1 cellular context compared by ENCODE assay signal in the genomic region with DNA sequence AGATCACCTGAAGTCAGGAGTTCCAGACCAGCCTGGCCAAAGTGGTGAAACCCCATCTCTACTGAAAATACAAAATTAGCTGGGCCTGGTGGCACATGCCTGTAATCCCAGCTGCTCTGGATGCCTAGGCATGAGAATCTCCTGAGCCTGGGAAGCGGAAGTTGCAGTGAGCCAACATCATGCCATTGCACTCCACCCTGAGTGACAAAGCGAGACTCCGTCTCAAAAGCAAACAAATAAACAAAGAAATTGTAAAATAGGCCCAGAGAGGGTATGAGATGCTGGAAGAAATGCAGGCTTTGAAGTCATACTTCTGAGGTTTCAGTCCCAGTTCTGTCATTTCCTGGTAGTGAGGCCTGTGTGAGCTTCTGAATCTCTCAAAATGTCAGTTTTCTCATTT.
TF ChIP-seq lines count a peak whose summit lies in the region.

No MANE protein-coding gene starts in this region.

TF ChIP-seq in GM23338, 12 proteins besides CTCF, POLR2A, EP300 and RAD21 (continued from another document):
- TF ChIP-seq, protein P1, sequence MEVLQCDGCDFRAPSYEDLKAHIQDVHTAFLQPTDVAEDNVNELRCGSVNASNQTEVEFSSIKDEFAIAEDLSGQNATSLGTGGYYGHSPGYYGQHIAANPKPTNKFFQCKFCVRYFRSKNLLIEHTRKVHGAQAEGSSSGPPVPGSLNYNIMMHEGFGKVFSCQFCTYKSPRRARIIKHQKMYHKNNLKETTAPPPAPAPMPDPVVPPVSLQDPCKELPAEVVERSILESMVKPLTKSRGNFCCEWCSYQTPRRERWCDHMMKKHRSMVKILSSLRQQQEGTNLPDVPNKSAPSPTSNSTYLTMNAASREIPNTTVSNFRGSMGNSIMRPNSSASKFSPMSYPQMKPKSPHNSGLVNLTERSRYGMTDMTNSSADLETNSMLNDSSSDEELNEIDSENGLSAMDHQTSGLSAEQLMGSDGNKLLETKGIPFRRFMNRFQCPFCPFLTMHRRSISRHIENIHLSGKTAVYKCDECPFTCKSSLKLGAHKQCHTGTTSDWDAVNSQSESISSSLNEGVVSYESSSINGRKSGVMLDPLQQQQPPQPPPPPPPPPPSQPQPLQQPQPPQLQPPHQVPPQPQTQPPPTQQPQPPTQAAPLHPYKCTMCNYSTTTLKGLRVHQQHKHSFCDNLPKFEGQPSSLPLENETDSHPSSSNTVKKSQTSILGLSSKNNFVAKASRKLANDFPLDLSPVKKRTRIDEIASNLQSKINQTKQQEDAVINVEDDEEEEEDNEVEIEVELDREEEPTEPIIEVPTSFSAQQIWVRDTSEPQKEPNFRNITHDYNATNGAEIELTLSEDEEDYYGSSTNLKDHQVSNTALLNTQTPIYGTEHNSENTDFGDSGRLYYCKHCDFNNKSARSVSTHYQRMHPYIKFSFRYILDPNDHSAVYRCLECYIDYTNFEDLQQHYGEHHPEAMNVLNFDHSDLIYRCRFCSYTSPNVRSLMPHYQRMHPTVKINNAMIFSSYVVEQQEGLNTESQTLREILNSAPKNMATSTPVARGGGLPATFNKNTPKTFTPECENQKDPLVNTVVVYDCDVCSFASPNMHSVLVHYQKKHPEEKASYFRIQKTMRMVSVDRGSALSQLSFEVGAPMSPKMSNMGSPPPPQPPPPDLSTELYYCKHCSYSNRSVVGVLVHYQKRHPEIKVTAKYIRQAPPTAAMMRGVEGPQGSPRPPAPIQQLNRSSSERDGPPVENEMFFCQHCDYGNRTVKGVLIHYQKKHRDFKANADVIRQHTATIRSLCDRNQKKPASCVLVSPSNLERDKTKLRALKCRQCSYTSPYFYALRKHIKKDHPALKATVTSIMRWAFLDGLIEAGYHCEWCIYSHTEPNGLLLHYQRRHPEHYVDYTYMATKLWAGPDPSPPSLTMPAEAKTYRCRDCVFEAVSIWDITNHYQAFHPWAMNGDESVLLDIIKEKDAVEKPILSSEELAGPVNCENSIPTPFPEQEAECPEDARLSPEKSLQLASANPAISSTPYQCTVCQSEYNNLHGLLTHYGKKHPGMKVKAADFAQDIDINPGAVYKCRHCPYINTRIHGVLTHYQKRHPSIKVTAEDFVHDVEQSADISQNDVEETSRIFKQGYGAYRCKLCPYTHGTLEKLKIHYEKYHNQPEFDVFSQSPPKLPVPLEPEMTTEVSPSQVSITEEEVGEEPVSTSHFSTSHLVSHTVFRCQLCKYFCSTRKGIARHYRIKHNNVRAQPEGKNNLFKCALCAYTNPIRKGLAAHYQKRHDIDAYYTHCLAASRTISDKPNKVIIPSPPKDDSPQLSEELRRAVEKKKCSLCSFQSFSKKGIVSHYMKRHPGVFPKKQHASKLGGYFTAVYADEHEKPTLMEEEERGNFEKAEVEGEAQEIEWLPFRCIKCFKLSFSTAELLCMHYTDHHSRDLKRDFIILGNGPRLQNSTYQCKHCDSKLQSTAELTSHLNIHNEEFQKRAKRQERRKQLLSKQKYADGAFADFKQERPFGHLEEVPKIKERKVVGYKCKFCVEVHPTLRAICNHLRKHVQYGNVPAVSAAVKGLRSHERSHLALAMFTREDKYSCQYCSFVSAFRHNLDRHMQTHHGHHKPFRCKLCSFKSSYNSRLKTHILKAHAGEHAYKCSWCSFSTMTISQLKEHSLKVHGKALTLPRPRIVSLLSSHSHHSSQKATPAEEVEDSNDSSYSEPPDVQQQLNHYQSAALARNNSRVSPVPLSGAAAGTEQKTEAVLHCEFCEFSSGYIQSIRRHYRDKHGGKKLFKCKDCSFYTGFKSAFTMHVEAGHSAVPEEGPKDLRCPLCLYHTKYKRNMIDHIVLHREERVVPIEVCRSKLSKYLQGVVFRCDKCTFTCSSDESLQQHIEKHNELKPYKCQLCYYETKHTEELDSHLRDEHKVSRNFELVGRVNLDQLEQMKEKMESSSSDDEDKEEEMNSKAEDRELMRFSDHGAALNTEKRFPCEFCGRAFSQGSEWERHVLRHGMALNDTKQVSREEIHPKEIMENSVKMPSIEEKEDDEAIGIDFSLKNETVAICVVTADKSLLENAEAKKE (CRISPR knock-in tag; IDR thresholded peaks at IDR 0.05) = no peak
- TF ChIP-seq, protein P2, sequence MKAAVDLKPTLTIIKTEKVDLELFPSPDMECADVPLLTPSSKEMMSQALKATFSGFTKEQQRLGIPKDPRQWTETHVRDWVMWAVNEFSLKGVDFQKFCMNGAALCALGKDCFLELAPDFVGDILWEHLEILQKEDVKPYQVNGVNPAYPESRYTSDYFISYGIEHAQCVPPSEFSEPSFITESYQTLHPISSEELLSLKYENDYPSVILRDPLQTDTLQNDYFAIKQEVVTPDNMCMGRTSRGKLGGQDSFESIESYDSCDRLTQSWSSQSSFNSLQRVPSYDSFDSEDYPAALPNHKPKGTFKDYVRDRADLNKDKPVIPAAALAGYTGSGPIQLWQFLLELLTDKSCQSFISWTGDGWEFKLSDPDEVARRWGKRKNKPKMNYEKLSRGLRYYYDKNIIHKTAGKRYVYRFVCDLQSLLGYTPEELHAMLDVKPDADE (IDR thresholded peaks at IDR 0.05) = no peak
- no peak for TF ChIP-seq NANOG (IDR thresholded peaks at IDR 0.05; ENCODE audit: borderline replicate concordance)
- no peak for TF ChIP-seq CREB1 (CRISPR knock-in tag; IDR thresholded peaks at IDR 0.05; ENCODE audit: low read depth)
- no peak for TF ChIP-seq ZNF114 (CRISPR knock-in tag; IDR thresholded peaks at IDR 0.05)
- no peak for TF ChIP-seq STAT1 (IDR thresholded peaks at IDR 0.05; ENCODE audit: unreplicated experiment)
- TF ChIP-seq, protein P3, sequence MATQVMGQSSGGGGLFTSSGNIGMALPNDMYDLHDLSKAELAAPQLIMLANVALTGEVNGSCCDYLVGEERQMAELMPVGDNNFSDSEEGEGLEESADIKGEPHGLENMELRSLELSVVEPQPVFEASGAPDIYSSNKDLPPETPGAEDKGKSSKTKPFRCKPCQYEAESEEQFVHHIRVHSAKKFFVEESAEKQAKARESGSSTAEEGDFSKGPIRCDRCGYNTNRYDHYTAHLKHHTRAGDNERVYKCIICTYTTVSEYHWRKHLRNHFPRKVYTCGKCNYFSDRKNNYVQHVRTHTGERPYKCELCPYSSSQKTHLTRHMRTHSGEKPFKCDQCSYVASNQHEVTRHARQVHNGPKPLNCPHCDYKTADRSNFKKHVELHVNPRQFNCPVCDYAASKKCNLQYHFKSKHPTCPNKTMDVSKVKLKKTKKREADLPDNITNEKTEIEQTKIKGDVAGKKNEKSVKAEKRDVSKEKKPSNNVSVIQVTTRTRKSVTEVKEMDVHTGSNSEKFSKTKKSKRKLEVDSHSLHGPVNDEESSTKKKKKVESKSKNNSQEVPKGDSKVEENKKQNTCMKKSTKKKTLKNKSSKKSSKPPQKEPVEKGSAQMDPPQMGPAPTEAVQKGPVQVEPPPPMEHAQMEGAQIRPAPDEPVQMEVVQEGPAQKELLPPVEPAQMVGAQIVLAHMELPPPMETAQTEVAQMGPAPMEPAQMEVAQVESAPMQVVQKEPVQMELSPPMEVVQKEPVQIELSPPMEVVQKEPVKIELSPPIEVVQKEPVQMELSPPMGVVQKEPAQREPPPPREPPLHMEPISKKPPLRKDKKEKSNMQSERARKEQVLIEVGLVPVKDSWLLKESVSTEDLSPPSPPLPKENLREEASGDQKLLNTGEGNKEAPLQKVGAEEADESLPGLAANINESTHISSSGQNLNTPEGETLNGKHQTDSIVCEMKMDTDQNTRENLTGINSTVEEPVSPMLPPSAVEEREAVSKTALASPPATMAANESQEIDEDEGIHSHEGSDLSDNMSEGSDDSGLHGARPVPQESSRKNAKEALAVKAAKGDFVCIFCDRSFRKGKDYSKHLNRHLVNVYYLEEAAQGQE (IDR thresholded peaks at IDR 0.05; ENCODE audit: unreplicated experiment) = no peak
